In genomic region chrX:119503484-119503861, GRCh38 we compare ENCODE assay signal across 1 cellular context.
TF ChIP-seq lines count a peak whose summit lies in the region.

No MANE protein-coding gene starts in this region.

TF ChIP-seq in A549, 52 proteins besides CTCF, POLR2A, EP300 and RAD21 (continued from another document):
- TF ChIP-seq HES2 (IDR thresholded peaks at IDR 0.05) (no peak), ATOH8 (CRISPR knock-in tag; IDR thresholded peaks at IDR 0.05; ENCODE audit: low read depth) (no peak), FOSL2 (IDR thresholded peaks at IDR 0.05) (0 out of 2 replicates have a peak, but pooled peaks have one; percentile 21), FOSL2 (CRISPR knock-in tag; IDR thresholded peaks at IDR 0.05) (peak; percentile 81), ZSCAN20 (CRISPR knock-in tag; IDR thresholded peaks at IDR 0.05) (no peak), ESRRA (IDR thresholded peaks at IDR 0.05; ENCODE audit: borderline replicate concordance, low read length) (peak; percentile 92), SREBF2 (IDR thresholded peaks at IDR 0.05) (no peak)
